ENCODE assay signal across 1 cellular context in genomic region chr17:80836971-80837481, GRCh38.
TF ChIP-seq lines count a peak whose summit lies in the region.

No MANE protein-coding gene starts in this region.

TF ChIP-seq in SK-N-SH, 30 proteins besides CTCF, POLR2A, EP300 and RAD21 (continued from another document):
- TF ChIP-seq REST (IDR thresholded peaks at IDR 0.05; ENCODE audit: low read depth, low read length) (no peak), USF1 (IDR thresholded peaks at IDR 0.05; ENCODE audit: borderline replicate concordance, low read depth) (no peak), TCF12 (IDR thresholded peaks at IDR 0.05) (no peak), PBX3 (IDR thresholded peaks at IDR 0.05) (no peak), ZBTB33 (IDR thresholded peaks at IDR 0.05; ENCODE audit: borderline replicate concordance, low read depth) (no peak)
TF ChIP-seq in SK-N-SH: peak in this region for 0.
